In the genomic region with DNA sequence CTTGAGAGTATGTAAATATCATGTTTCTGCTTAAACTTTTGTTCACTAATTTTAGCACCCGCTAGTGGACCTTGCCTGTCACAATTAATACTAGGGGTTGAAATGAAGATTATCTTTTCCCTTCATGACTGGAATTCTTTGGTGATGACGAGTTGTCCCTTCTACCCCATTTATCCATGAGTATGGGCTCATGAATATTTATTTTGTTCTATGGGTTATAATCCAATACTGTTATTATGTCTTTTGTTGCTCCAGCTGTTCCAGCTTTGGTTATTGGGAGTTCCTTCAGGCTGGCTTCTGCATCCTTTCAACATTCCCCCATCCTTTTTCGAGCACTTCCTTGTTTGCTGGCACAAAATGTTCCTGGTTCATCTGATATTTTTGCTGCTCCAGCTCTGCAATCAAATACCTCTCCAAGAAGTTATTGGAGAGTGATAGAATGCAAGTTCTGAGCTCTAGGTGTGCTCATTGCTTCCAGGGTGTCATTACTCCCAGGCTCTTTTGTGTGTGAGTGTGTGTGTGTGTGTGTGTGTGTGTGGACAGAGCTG, we compare ENCODE assay signal across 28 cellular contexts. TPM values are rescaled to one million over a fixed set of nuclear protein-coding genes. Genes with fewer than 3 reads are reported as not detected.
DNase-seq lines count a peak whose midpoint lies in the region; ATAC-seq, FAIRE-seq and TF ChIP-seq lines count a peak whose summit lies in the region.
"Had no signal": no experiment of that assay in that cellular context is flagged by ENCODE, and none has a peak within 500 bp of the region (broad histone marks: within the 10 kb centered on the region; RNA-seq: fewer than 3 reads in every experiment).

No MANE protein-coding gene starts in this region.

- H3K9me3 Mint-ChIP-seq in astrocyte (ENCODE audit: unreplicated experiment), result no peaks in the 10 kb centered on the region

- H2AFZ ChIP-seq in ACC112 (ENCODE audit: low read length, unreplicated experiment) (no peak overlapping the region), astrocyte (ENCODE audit: low read depth, low read length) (no peak overlapping the region)

- no peaks in the 10 kb centered on the region for H3K79me2 ChIP-seq in ACC112 (ENCODE audit: control insufficient read depth, insufficient read depth, low read length, unreplicated experiment)
- no peaks in the 10 kb centered on the region for H3K79me2 ChIP-seq in astrocyte (ENCODE audit: insufficient read depth, low read length)
- no peaks in the 10 kb centered on the region for H3K79me2 ChIP-seq in mesendoderm (ENCODE audit: control insufficient read depth, insufficient read depth, low read length)

- WGBS in mesendoderm (ENCODE audit: extremely low coverage, insufficient coverage, low lambda C conversion rate), result no CpG with 5 or more reads among the region's 3 CpGs

- no peak overlapping the region for H3K4ac ChIP-seq in mesendoderm (ENCODE audit: low read depth, low read length)

- no peak overlapping the region for H2BK120ac ChIP-seq in mesendoderm (ENCODE audit: low read depth, low read length)

- ATAC-seq in left colon, result peak; percentile 18
- ATAC-seq: activated CD4-positive, CD25-positive, alpha-beta regulatory T cell treated with anti-CD3 and anti-CD28 coated beads, Interleukin-2, amount 50 U/mL, for 24 hours; naive thymus-derived CD4-positive, alpha-beta T cell had no signal

- no peak overlapping the region for H2AK5ac ChIP-seq in mesendoderm (ENCODE audit: low read length)

- DNase-seq in astrocyte (ENCODE audit: low read depth), result peak; percentile 5
- DNase-seq in left colon, result no peak
- no peak for DNase-seq in Peyer's patch
- no peak for DNase-seq in DMS114 treated with DMSO at 0.1 percent for 48 hours (lab: John Stamatoyannopoulos, UW; ENCODE audit: unreplicated experiment)
- DNase-seq in activated T-cell treated with anti-CD3 and anti-CD28 coated beads, Interleukin-2, amount 50 U/mL, for 1 hour, result no peak
- no peak for DNase-seq in mesendoderm
- DNase-seq: ACHN; activated CD4-positive, alpha-beta T cell treated with anti-CD3 and anti-CD28 coated beads, Interleukin-2, amount 50 U/mL, for 48 hours; activated CD8-positive, alpha-beta memory T cell treated with anti-CD3 and anti-CD28 coated beads, Interleukin-2, amount 50 U/mL, for 4 hours; activated naive CD4-positive, alpha-beta T cell treated with anti-CD3 and anti-CD28 coated beads, Interleukin-2, amount 50 U/mL, for 16 hours; amniotic stem cell; endodermal cell; esophagus squamous epithelium; left ventricle myocardium inferior; naive thymus-derived CD4-positive, alpha-beta T cell; NCI-H1092 treated with DMSO at 0.1 percent for 48 hours; NCI-H1930; NCI-H524 treated with DMSO at 0.1 percent for 48 hours; RPMI8226; stimulated activated CD4-positive, alpha-beta T cell treated with anti-CD3 and anti-CD28 coated beads, Interleukin-1b, Interleukin-23, amount 100 ng/mL, for 48 hours; T-helper 1 cell had no signal

- no peak overlapping the region for H2BK15ac ChIP-seq in mesendoderm (replicated peaks; ENCODE audit: low read depth)

- H3K4me2 ChIP-seq in astrocyte (ENCODE audit: low read length) (peak overlapping the region; percentile 28), mesendoderm (ENCODE audit: low read length) (no peak overlapping the region)

- no peak overlapping the region for H4K5ac ChIP-seq in mesendoderm (ENCODE audit: low read length)

- intact Hi-C loops in left colon (cut with DNase I, micrococcal nuclease), result no loop called here

- H3K27me3 ChIP-seq in ACC112 (ENCODE audit: insufficient read depth, low read length), result no peaks in the 10 kb centered on the region
- H3K27me3 ChIP-seq in astrocyte (ENCODE audit: insufficient read depth, low read length), result no peaks in the 10 kb centered on the region
- H3K27me3 ChIP-seq in Peyer's patch, result no peaks in the 10 kb centered on the region
- no peaks in the 10 kb centered on the region for H3K27me3 ChIP-seq in mesendoderm (ENCODE audit: insufficient read depth, low read length, poor library complexity)
- H3K27me3 ChIP-seq: esophagus squamous epithelium, tibial nerve had no signal

- H3K9ac ChIP-seq in astrocyte (ENCODE audit: low read length), result no peak overlapping the region
- no peak overlapping the region for H3K9ac ChIP-seq in mesendoderm (ENCODE audit: low read length)

- H3K27me3 Mint-ChIP-seq in astrocyte (ENCODE audit: low read depth, unreplicated experiment), result no peaks in the 10 kb centered on the region
- H3K27me3 Mint-ChIP-seq: dendritic cell treated with granulocyte-macrophage colony-stimulating factor and Interleukin-4, amounts not matched to agents 40 ng/mL and 50 ng/mL, for 4 days had no signal

- H4K20me1 ChIP-seq in astrocyte (ENCODE audit: insufficient read depth, low read length), result no peaks in the 10 kb centered on the region

- TF ChIP-seq CTCF in LNCAP (IDR thresholded peaks at IDR 0.05) (0 out of 2 replicates have a peak, but pooled peaks have one; percentile 13), astrocyte (IDR thresholded peaks at IDR 0.05; ENCODE audit: insufficient read depth, low read depth, low read length) (no peak), Peyer's patch (IDR thresholded peaks at IDR 0.05) (no peak)

- FAIRE-seq in astrocyte (lab: Jason Lieb, UNC), result no peak

- no peaks in the 10 kb centered on the region for H3K36me3 Mint-ChIP-seq in astrocyte (ENCODE audit: low read depth, unreplicated experiment)
- H3K36me3 Mint-ChIP-seq: naive thymus-derived CD4-positive, alpha-beta T cell had no signal

- H3K4me3 ChIP-seq in ACC112 (ENCODE audit: low read depth, low read length), result no peak overlapping the region
- H3K4me3 ChIP-seq in astrocyte (ENCODE audit: insufficient read depth, low read depth, low read length), result no peak overlapping the region
- no peak overlapping the region for H3K4me3 ChIP-seq in Peyer's patch
- no peak overlapping the region for H3K4me3 ChIP-seq in mesendoderm (ENCODE audit: low read length)
- H3K4me3 ChIP-seq: cardiac muscle cell, esophagus squamous epithelium, left ventricle myocardium inferior, skin epidermis, tibial nerve had no signal

- TF ChIP-seq POLR2A in Peyer's patch (IDR thresholded peaks at IDR 0.05), result no peak

- H3K27ac ChIP-seq in ACC112 (ENCODE audit: low read depth, low read length) (peak overlapping the region; percentile 53), astrocyte (ENCODE audit: low read depth, low read length) (no peak overlapping the region), Peyer's patch (no peak overlapping the region), mesendoderm (ENCODE audit: low read depth, low read length) (no peak overlapping the region)
- H3K27ac ChIP-seq: cardiac muscle cell, left ventricle myocardium inferior had no signal

- peaks cover 6% of the 10 kb centered on the region for H3K4me1 Mint-ChIP-seq in astrocyte (ENCODE audit: low read depth, unreplicated experiment)
- H3K4me1 Mint-ChIP-seq: endodermal cell had no signal

- no peak overlapping the region for H3K18ac ChIP-seq in mesendoderm (ENCODE audit: low read length)

- no peak overlapping the region for H3K56ac ChIP-seq in mesendoderm (ENCODE audit: low read length)

- no peaks in the 10 kb centered on the region for H3K79me1 ChIP-seq in mesendoderm (ENCODE audit: low read length)

- H3K36me3 ChIP-seq in ACC112 (ENCODE audit: insufficient read depth, low read length) (0 out of 2 replicates have a peak, but pooled peaks cover 5% of the 10 kb centered on the region), astrocyte (ENCODE audit: insufficient read depth, low read length) (no peaks in the 10 kb centered on the region), Peyer's patch (no peaks in the 10 kb centered on the region), mesendoderm (ENCODE audit: control insufficient read depth, insufficient read depth, low read length) (no peaks in the 10 kb centered on the region)
- H3K36me3 ChIP-seq: cardiac muscle cell, esophagus squamous epithelium, left ventricle myocardium inferior, tibial nerve had no signal

- no peaks in the 10 kb centered on the region for H3K9me3 ChIP-seq in astrocyte (ENCODE audit: insufficient read depth, low read depth, low read length)
- H3K9me3 ChIP-seq in Peyer's patch, result peaks cover 0 to 4% (median 0%) of the 10 kb centered on the region in 4 donors

- no peak overlapping the region for H3K27ac Mint-ChIP-seq in astrocyte (ENCODE audit: unreplicated experiment)
- H3K27ac Mint-ChIP-seq: dendritic cell treated with granulocyte-macrophage colony-stimulating factor and Interleukin-4, amounts not matched to agents 40 ng/mL and 50 ng/mL, for 4 days; endodermal cell; naive thymus-derived CD4-positive, alpha-beta T cell had no signal

- no peak overlapping the region for H4K8ac ChIP-seq in mesendoderm (ENCODE audit: low read depth, low read length)

- H3K4me3 Mint-ChIP-seq in astrocyte (ENCODE audit: unreplicated experiment), result no peak overlapping the region
- H3K4me3 Mint-ChIP-seq: dendritic cell treated with granulocyte-macrophage colony-stimulating factor and Interleukin-4, amounts not matched to agents 40 ng/mL and 50 ng/mL, for 4 days; endodermal cell; naive thymus-derived CD4-positive, alpha-beta T cell had no signal

- H3K4me1 ChIP-seq in ACC112 (ENCODE audit: control insufficient read depth, insufficient read depth, low read length, unreplicated experiment), result peaks cover 42% of the 10 kb centered on the region
- peaks cover 9% of the 10 kb centered on the region for H3K4me1 ChIP-seq in astrocyte (ENCODE audit: insufficient read depth, low read length)
- H3K4me1 ChIP-seq in Peyer's patch, result no peaks in the 10 kb centered on the region
- H3K4me1 ChIP-seq in mesendoderm (ENCODE audit: control insufficient read depth, low read depth, low read length), result no peaks in the 10 kb centered on the region
- H3K4me1 ChIP-seq: left ventricle myocardium inferior had no signal

- H2BK5ac ChIP-seq in mesendoderm (ENCODE audit: low read length), result no peak overlapping the region

- H3K23ac ChIP-seq in mesendoderm (ENCODE audit: low read length), result no peak overlapping the region

RNA-seq across cellular contexts. Expression of a gene that starts 19.7 kb away (rescaled TPM):
- total RNA-seq in astrocyte, result 8.1 and 8.5 TPM in 2 replicates
- 10 to 100 TPM in 1 of 2 donors, 1 to 10 TPM in 1; 9.5 to 13.5 TPM for total RNA-seq in left colon
- total RNA-seq in Peyer's patch, result 10 to 100 TPM; 13.3 to 19.0 (median 16.9) TPM
- 0.06 TPM for polyA plus RNA-seq in mesendoderm (2013, experiment 1 of 2)
- 0.04 TPM for polyA plus RNA-seq in mesendoderm (2013, experiment 2 of 2)
- polyA plus RNA-seq: cardiac muscle cell; naive thymus-derived CD4-positive, alpha-beta T cell had no signal

RNA-seq across cellular contexts. Expression of a gene that starts 40.7 kb away (rescaled TPM):
- total RNA-seq in astrocyte (23.7 and 25.6 TPM in 2 replicates), left colon (10 to 100 TPM in 1 of 2 donors, 1 to 10 TPM in 1; 9.3 to 12.4 TPM), Peyer's patch (10 to 100 TPM; 10.3 to 21.7 (median 18.9) TPM)
- 25.0 TPM for polyA plus RNA-seq in mesendoderm (2013, experiment 1 of 2)
- polyA plus RNA-seq in mesendoderm (2013, experiment 2 of 2), result 22.6 TPM

RNA-seq across cellular contexts. Expression of a gene that starts 40.8 kb away (rescaled TPM):
- total RNA-seq in astrocyte (12.7 and 15.7 TPM in 2 replicates), left colon (10 to 100 TPM; 19.5 to 20.7 TPM), Peyer's patch (10 to 100 TPM; 25.7 to 57.8 (median 27.6) TPM)
- 6.5 TPM for polyA plus RNA-seq in mesendoderm (2013, experiment 1 of 2)
- 6.6 TPM for polyA plus RNA-seq in mesendoderm (2013, experiment 2 of 2)
